Comparison of ENCODE assay signal across 8 cellular contexts in the genomic region with DNA sequence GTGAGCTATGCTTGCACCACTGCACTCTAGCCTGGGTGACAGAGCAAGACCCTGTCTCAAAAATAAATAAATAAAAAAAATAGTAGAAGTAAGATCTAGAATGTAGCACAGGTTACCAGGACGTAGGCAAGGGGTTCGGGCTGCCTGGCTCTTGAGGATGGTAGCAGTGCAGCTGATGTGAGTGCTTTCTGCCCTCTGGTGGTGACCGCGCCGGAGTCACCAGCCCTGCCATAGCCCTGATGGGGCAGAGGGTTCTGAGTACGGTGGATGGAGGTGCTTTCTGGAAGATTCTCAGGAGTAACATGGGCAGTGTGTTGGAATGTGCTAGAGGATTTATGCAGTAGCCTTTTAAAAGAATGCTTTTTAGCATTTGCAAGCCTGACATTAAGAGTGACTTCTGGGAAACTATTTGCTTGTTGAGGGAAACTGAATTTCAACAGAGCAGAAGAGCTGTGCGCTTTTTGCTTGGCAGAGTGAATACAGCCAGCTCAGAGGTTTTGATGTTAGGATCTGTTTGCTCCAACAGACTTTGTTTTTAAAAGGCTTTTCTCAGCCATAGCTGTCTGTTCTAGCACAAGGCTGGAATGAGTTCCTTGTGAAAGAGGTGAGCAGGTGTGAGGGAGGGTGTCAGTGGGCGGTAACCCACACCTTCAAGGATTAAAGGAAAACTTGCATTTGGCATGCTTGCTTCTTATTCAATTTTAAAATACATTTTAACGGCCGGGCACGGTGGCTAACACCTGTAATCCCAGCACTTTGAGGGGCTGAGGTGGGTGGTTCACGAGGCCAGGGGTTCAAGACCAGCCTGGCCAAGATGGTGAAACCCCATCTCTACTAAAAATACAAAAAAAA.
DNase-seq lines count a peak whose midpoint lies in the region; ATAC-seq lines count a peak whose summit lies in the region.

No MANE protein-coding gene starts in this region.

- peak overlapping the region; percentile 48 for H3K27ac Mint-ChIP-seq in memory B cell

- peak; percentile 58 for DNase-seq in SIG-M5 treated with dmso at 0.1 percent for 504 hours (lab: John Stamatoyannopoulos, UW; ENCODE audit: unreplicated experiment)
- no peak for DNase-seq in SIG-M5 (lab: John Stamatoyannopoulos, UW)
- DNase-seq in NCI-H2196 (lab: John Stamatoyannopoulos, UW; ENCODE audit: unreplicated experiment), result peak; percentile 47
- peak; percentile 70 to 76 for DNase-seq in activated CD4-positive, alpha-beta T cell treated with anti-CD3 and anti-CD28 coated beads, Interleukin-2, amount 50 U/mL, for 48 hours
- peak; percentile 40 to 75 for DNase-seq in dermis microvascular lymphatic vessel endothelial cell (ENCODE audit: low read depth in 2 of 2)
- DNase-seq in memory B cell (ENCODE audit: low spot score in 2 of 2), result peak; percentile 55 to 57
- DNase-seq in stimulated activated CD8-positive, alpha-beta memory T cell treated with anti-CD3 and anti-CD28 coated beads, Interleukin-2, amount 100 ng/mL, for 48 hours (ENCODE audit: low read depth in 2 of 2), result peak; percentile 29 to 50
- no peak for DNase-seq in NCI-H748 (lab: John Stamatoyannopoulos, UW; ENCODE audit: unreplicated experiment)

- no peaks in the 10 kb centered on the region for H3K9me3 Mint-ChIP-seq in memory B cell

- H3K27me3 Mint-ChIP-seq in memory B cell, result no peaks in the 10 kb centered on the region

- H3K36me3 Mint-ChIP-seq in memory B cell, result peaks cover 38% of the 10 kb centered on the region

- peak; percentile 95 for ATAC-seq in memory B cell (ENCODE audit: low read depth)

- H3K4me3 Mint-ChIP-seq in memory B cell, result no peak overlapping the region

- peaks cover 33% of the 10 kb centered on the region for H3K4me1 Mint-ChIP-seq in memory B cell

Comparison
In these comparisons a context has a peak if more than half of its experiments do, and no peak if none do; other contexts are left out.
1. DNase-seq: peak in SIG-M5 treated with dmso at 0.1 percent for 504 hours (single experiment), NCI-H2196 (single experiment), activated CD4-positive, alpha-beta T cell treated with anti-CD3 and anti-CD28 coated beads, Interleukin-2, amount 50 U/mL, for 48 hours (2 of 2), dermis microvascular lymphatic vessel endothelial cell (2 of 2), memory B cell (2 of 2) and stimulated activated CD8-positive, alpha-beta memory T cell treated with anti-CD3 and anti-CD28 coated beads, Interleukin-2, amount 100 ng/mL, for 48 hours (2 of 2); none in SIG-M5 (single experiment) and NCI-H748 (single experiment).